Comparison of ENCODE assay signal across 22 cellular contexts in genomic region chr9:135516132-135516860, GRCh38. TPM values are rescaled to one million over a fixed set of nuclear protein-coding genes. Genes with fewer than 3 reads are reported as not detected.
DNase-seq lines count a peak whose midpoint lies in the region; ATAC-seq and TF ChIP-seq lines count a peak whose summit lies in the region.
"Had no signal": no experiment of that assay in that cellular context is flagged by ENCODE, and none has a peak within 500 bp of the region (broad histone marks: within the 10 kb centered on the region; RNA-seq: fewer than 3 reads in every experiment).

No MANE protein-coding gene starts in this region.

- peak; percentile 43 for DNase-seq in activated CD8-positive, alpha-beta memory T cell treated with anti-CD3 and anti-CD28 coated beads for 24 hours
- DNase-seq in activated CD8-positive, alpha-beta memory T cell treated with anti-CD3 and anti-CD28 coated beads, Interleukin-2, amount 10 ng/mL, durations not matched to agents 7 days and 5 days: no peak
- peak; percentile 42 for DNase-seq in activated CD4-positive, alpha-beta memory T cell treated with anti-CD3 and anti-CD28 coated beads for 36 hours
- DNase-seq in left lobe of liver (ENCODE audit: low spot score): peak; percentile 26
- DNase-seq in stomach: peak; percentile 9
- DNase-seq in GM19240 (ENCODE audit: insufficient read length, low spot score): no peak
- DNase-seq in DMS 273 (lab: John Stamatoyannopoulos, UW; ENCODE audit: unreplicated experiment): no peak
- no peak for DNase-seq in NCI-H2107 treated with DMSO at 0.1 percent for 48 hours (lab: John Stamatoyannopoulos, UW; ENCODE audit: unreplicated experiment)
- DNase-seq: activated CD4-positive, alpha-beta T cell treated with anti-CD3 and anti-CD28 coated beads for 48 hours; anterior cingulate cortex; CD4-positive, CD25-positive, alpha-beta regulatory T cell; DND-41; left ventricle myocardium superior; NCI-H1417; SK-N-SH had no signal

- 68 to 75% (median 71%) methylated on average over 24 to 25 of the region's 25 CpGs for WGBS in stomach, 5 donors

- H3K4me1 Mint-ChIP-seq in activated CD8-positive, alpha-beta memory T cell treated with anti-CD3 and anti-CD28 coated beads, Interleukin-2, amount 10 ng/mL, durations not matched to agents 7 days and 5 days: peaks cover 17% of the 10 kb centered on the region
- H3K4me1 Mint-ChIP-seq in activated CD4-positive, alpha-beta memory T cell treated with anti-CD3 and anti-CD28 coated beads for 36 hours (ENCODE audit: low read depth): peaks cover 5% of the 10 kb centered on the region

- no peak for TF ChIP-seq EP300 in stomach (IDR thresholded peaks at IDR 0.05)

- H3K27me3 ChIP-seq in stomach: peaks cover 0 to 27% (median 4%) of the 10 kb centered on the region in 3 donors

- intact Hi-C loops in activated CD4-positive, alpha-beta memory T cell treated with anti-CD3 and anti-CD28 coated beads for 36 hours (cut with micrococcal nuclease): no loop called here
- intact Hi-C loops in stomach (cut with DNase I; ENCODE audit: low total_unique reads): no loop called here

- H3K36me3 Mint-ChIP-seq in activated CD8-positive, alpha-beta memory T cell treated with anti-CD3 and anti-CD28 coated beads, Interleukin-2, amount 10 ng/mL, durations not matched to agents 7 days and 5 days: no peaks in the 10 kb centered on the region
- no peaks in the 10 kb centered on the region for H3K36me3 Mint-ChIP-seq in activated CD4-positive, alpha-beta memory T cell treated with anti-CD3 and anti-CD28 coated beads for 36 hours
- H3K36me3 Mint-ChIP-seq: CD4-positive, CD25-positive, alpha-beta regulatory T cell had no signal

- H3K4me1 ChIP-seq in stomach: no peaks in the 10 kb centered on the region
- H3K4me1 ChIP-seq: parathyroid adenoma, tibial nerve had no signal

- H3K27ac Mint-ChIP-seq in activated CD8-positive, alpha-beta memory T cell treated with anti-CD3 and anti-CD28 coated beads, Interleukin-2, amount 10 ng/mL, durations not matched to agents 7 days and 5 days: no peak overlapping the region
- no peak overlapping the region for H3K27ac Mint-ChIP-seq in activated CD4-positive, alpha-beta memory T cell treated with anti-CD3 and anti-CD28 coated beads for 36 hours
- H3K27ac Mint-ChIP-seq: CD4-positive, CD25-positive, alpha-beta regulatory T cell had no signal

- POLR2A ChIA-PET in activated CD4-positive, alpha-beta memory T cell treated with anti-CD3 and anti-CD28 coated beads for 36 hours (lab: Charles Lee): no interaction called here

- no peaks in the 10 kb centered on the region for H3K9me3 Mint-ChIP-seq in activated CD8-positive, alpha-beta memory T cell treated with anti-CD3 and anti-CD28 coated beads, Interleukin-2, amount 10 ng/mL, durations not matched to agents 7 days and 5 days (ENCODE audit: low read depth)
- H3K9me3 Mint-ChIP-seq in activated CD4-positive, alpha-beta memory T cell treated with anti-CD3 and anti-CD28 coated beads for 36 hours: no peaks in the 10 kb centered on the region
- H3K9me3 Mint-ChIP-seq: CD4-positive, CD25-positive, alpha-beta regulatory T cell had no signal

- H3K36me3 ChIP-seq in stomach: no peaks in the 10 kb centered on the region
- H3K36me3 ChIP-seq: tibial nerve had no signal

- no peak for TF ChIP-seq POLR2A in stomach (IDR thresholded peaks at IDR 0.05)

- no peak for TF ChIP-seq CTCF in stomach (IDR thresholded peaks at IDR 0.05)

- CTCF ChIA-PET in activated CD8-positive, alpha-beta memory T cell treated with anti-CD3 and anti-CD28 coated beads, Interleukin-2, amount 10 ng/mL, durations not matched to agents 7 days and 5 days (lab: Charles Lee): no interaction called here
- CTCF ChIA-PET in activated CD4-positive, alpha-beta memory T cell treated with anti-CD3 and anti-CD28 coated beads for 36 hours (lab: Charles Lee): no interaction called here

- H3K27ac ChIP-seq in stomach: no peak overlapping the region
- H3K27ac ChIP-seq: parathyroid adenoma, tibial nerve had no signal

- no peak for ATAC-seq in activated CD8-positive, alpha-beta memory T cell treated with anti-CD3 and anti-CD28 coated beads, Interleukin-2, amount 10 ng/mL, durations not matched to agents 7 days and 5 days
- ATAC-seq in left lobe of liver: no peak
- ATAC-seq: left ventricle myocardium superior, Panc1 had no signal

- H3K27me3 Mint-ChIP-seq in activated CD8-positive, alpha-beta memory T cell treated with anti-CD3 and anti-CD28 coated beads, Interleukin-2, amount 10 ng/mL, durations not matched to agents 7 days and 5 days: peaks cover 19% of the 10 kb centered on the region
- peaks cover 1% of the 10 kb centered on the region for H3K27me3 Mint-ChIP-seq in activated CD4-positive, alpha-beta memory T cell treated with anti-CD3 and anti-CD28 coated beads for 36 hours
- H3K27me3 Mint-ChIP-seq: CD4-positive, CD25-positive, alpha-beta regulatory T cell had no signal

- H3K4me3 Mint-ChIP-seq in activated CD8-positive, alpha-beta memory T cell treated with anti-CD3 and anti-CD28 coated beads, Interleukin-2, amount 10 ng/mL, durations not matched to agents 7 days and 5 days: no peak overlapping the region
- H3K4me3 Mint-ChIP-seq in activated CD4-positive, alpha-beta memory T cell treated with anti-CD3 and anti-CD28 coated beads for 36 hours: no peak overlapping the region
- H3K4me3 Mint-ChIP-seq: CD4-positive, CD25-positive, alpha-beta regulatory T cell had no signal

- no peak overlapping the region for H3K4me3 ChIP-seq in stomach
- H3K4me3 ChIP-seq: tibial nerve had no signal

- H3K9me3 ChIP-seq in stomach: no peaks in the 10 kb centered on the region
- H3K9me3 ChIP-seq: SK-N-SH, tibial nerve had no signal

RNA-seq across cellular contexts. Expression of gene LCN1, which starts 4.9 kb away (rescaled TPM):
- total RNA-seq in activated CD8-positive, alpha-beta memory T cell treated with anti-CD3 and anti-CD28 coated beads, Interleukin-2, amount 10 ng/mL, durations not matched to agents 7 days and 5 days: not detected
- not detected for total RNA-seq in activated CD4-positive, alpha-beta memory T cell treated with anti-CD3 and anti-CD28 coated beads for 36 hours
- total RNA-seq in left lobe of liver (not detected), stomach (not detected)
- polyA plus RNA-seq in stomach: not detected
- total RNA-seq: CD4-positive, CD25-positive, alpha-beta regulatory T cell; fibroblast of villous mesenchyme; HT-29; left ventricle myocardium superior; LHCN-M2; skeletal muscle tissue; tibial nerve had no signal
- polyA plus RNA-seq: CD4-positive, CD25-positive, alpha-beta regulatory T cell; SK-N-SH had no signal

RNA-seq across cellular contexts. Expression of gene MRPS2, which starts 15.8 kb away (rescaled TPM):
- total RNA-seq in activated CD8-positive, alpha-beta memory T cell treated with anti-CD3 and anti-CD28 coated beads, Interleukin-2, amount 10 ng/mL, durations not matched to agents 7 days and 5 days: 10 to 100 TPM; 34.7 to 38.0 TPM
- total RNA-seq in activated CD4-positive, alpha-beta memory T cell treated with anti-CD3 and anti-CD28 coated beads for 36 hours: 10 to 100 TPM; 42.2 to 42.7 TPM
- total RNA-seq in left lobe of liver (30.7 TPM), stomach (10 to 100 TPM in 3 of 5 donors, 1 to 10 TPM in 2; 1.8 to 46.3 (median 36.2) TPM)
- polyA plus RNA-seq in stomach: 10 to 100 TPM; 35.7 to 54.7 (median 44.0) TPM

RNA-seq across cellular contexts. Expression of gene OBP2A, which starts 29.6 kb away (rescaled TPM):
- not detected for total RNA-seq in activated CD8-positive, alpha-beta memory T cell treated with anti-CD3 and anti-CD28 coated beads, Interleukin-2, amount 10 ng/mL, durations not matched to agents 7 days and 5 days
- not detected for total RNA-seq in activated CD4-positive, alpha-beta memory T cell treated with anti-CD3 and anti-CD28 coated beads for 36 hours
- total RNA-seq in left lobe of liver (not detected), stomach (not detected)
- polyA plus RNA-seq in stomach: not detected
- total RNA-seq: CD4-positive, CD25-positive, alpha-beta regulatory T cell; fibroblast of villous mesenchyme; HT-29; left ventricle myocardium superior; LHCN-M2; skeletal muscle tissue; tibial nerve had no signal
- polyA plus RNA-seq: CD4-positive, CD25-positive, alpha-beta regulatory T cell; SK-N-SH had no signal

RNA-seq across cellular contexts. Expression of gene PPP1R26, which starts 36.7 kb away (rescaled TPM):
- under 1 TPM; 0.18 to 0.28 TPM for total RNA-seq in activated CD8-positive, alpha-beta memory T cell treated with anti-CD3 and anti-CD28 coated beads, Interleukin-2, amount 10 ng/mL, durations not matched to agents 7 days and 5 days
- 1 to 10 TPM; 3.5 to 4.9 TPM for total RNA-seq in activated CD4-positive, alpha-beta memory T cell treated with anti-CD3 and anti-CD28 coated beads for 36 hours
- total RNA-seq in left lobe of liver: 7.4 TPM
- total RNA-seq in stomach: 10 to 100 TPM; 11.6 to 22.8 (median 15.4) TPM
- polyA plus RNA-seq in stomach: 1 to 10 TPM; 5.3 to 7.4 (median 6.8) TPM

RNA-seq across cellular contexts. Expression of gene PAEP, which starts 45.3 kb away (rescaled TPM):
- total RNA-seq in activated CD8-positive, alpha-beta memory T cell treated with anti-CD3 and anti-CD28 coated beads, Interleukin-2, amount 10 ng/mL, durations not matched to agents 7 days and 5 days: not detected
- total RNA-seq in activated CD4-positive, alpha-beta memory T cell treated with anti-CD3 and anti-CD28 coated beads for 36 hours: not detected
- not detected for total RNA-seq in left lobe of liver
- total RNA-seq in stomach: not detected
- polyA plus RNA-seq in stomach: not detected
- total RNA-seq: CD4-positive, CD25-positive, alpha-beta regulatory T cell; fibroblast of villous mesenchyme; HT-29; left ventricle myocardium superior; LHCN-M2; skeletal muscle tissue; tibial nerve had no signal
- polyA plus RNA-seq: CD4-positive, CD25-positive, alpha-beta regulatory T cell had no signal

Comparison
In these comparisons a context has a peak if more than half of its experiments do, and no peak if none do; other contexts are left out.
1. DNase-seq: peak in activated CD8-positive, alpha-beta memory T cell treated with anti-CD3 and anti-CD28 coated beads for 24 hours (single experiment), activated CD4-positive, alpha-beta memory T cell treated with anti-CD3 and anti-CD28 coated beads for 36 hours (single experiment), left lobe of liver (single experiment) and stomach (single experiment); none in activated CD8-positive, alpha-beta memory T cell treated with anti-CD3 and anti-CD28 coated beads, Interleukin-2, amount 10 ng/mL, durations not matched to agents 7 days and 5 days (single experiment), GM19240 (single experiment), DMS 273 (single experiment) and NCI-H2107 treated with DMSO at 0.1 percent for 48 hours (single experiment).